8 cellular contexts compared by ENCODE assay signal in genomic region chr2:135741395-135742306, GRCh38. TPM values are rescaled to one million over a fixed set of nuclear protein-coding genes. Genes with fewer than 3 reads are reported as not detected.
DNase-seq lines count a peak whose midpoint lies in the region; TF ChIP-seq lines count a peak whose summit lies in the region.

A gene with protein sequence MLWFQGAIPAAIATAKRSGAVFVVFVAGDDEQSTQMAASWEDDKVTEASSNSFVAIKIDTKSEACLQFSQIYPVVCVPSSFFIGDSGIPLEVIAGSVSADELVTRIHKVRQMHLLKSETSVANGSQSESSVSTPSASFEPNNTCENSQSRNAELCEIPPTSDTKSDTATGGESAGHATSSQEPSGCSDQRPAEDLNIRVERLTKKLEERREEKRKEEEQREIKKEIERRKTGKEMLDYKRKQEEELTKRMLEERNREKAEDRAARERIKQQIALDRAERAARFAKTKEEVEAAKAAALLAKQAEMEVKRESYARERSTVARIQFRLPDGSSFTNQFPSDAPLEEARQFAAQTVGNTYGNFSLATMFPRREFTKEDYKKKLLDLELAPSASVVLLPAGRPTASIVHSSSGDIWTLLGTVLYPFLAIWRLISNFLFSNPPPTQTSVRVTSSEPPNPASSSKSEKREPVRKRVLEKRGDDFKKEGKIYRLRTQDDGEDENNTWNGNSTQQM (plus strand): TSS chr2:135741855. CDS start chr2:135741930, 75 bp downstream.

- H3K27me3 ChIP-seq in H7 (ENCODE audit: control insufficient read depth, insufficient read depth, low read length) (no peaks in the 10 kb centered on the region), neural cell (ENCODE audit: insufficient read depth, low read depth, low read length) (no peaks in the 10 kb centered on the region), stomach smooth muscle (ENCODE audit: control insufficient read depth in 1 of 2, insufficient read depth in 2 of 2, low read length in 2 of 2) (no peaks in the 10 kb centered on the region)

- H3K79me2 ChIP-seq in neural cell (replicated peaks; ENCODE audit: insufficient read depth, low read length), result peaks cover 45% of the 10 kb centered on the region

- peak within 1 kb of the TSS; percentile 84 for H3K4me2 ChIP-seq in neural cell (ENCODE audit: low read length)

- peak; percentile 94 for TF ChIP-seq CTCF in neural cell (IDR thresholded peaks at IDR 0.05; ENCODE audit: poor library complexity, severe bottlenecking)

- no peaks in the 10 kb centered on the region for H4K20me1 ChIP-seq in neural cell (ENCODE audit: insufficient read depth)

- peaks cover 4% of the 10 kb centered on the region for H3F3A ChIP-seq in neural cell (ENCODE audit: insufficient read depth, low read length, poor library complexity, severe bottlenecking)

- peak; percentile 91 for DNase-seq in H7
- peak; percentile 98 for DNase-seq in M059J (ENCODE audit: low read depth)
- DNase-seq in SHP77 treated with DMSO at 0.1 percent for 48 hours (lab: John Stamatoyannopoulos, UW), result peak; percentile 90
- peak; percentile 94 for DNase-seq in activated gamma-delta T cell (lab: John Stamatoyannopoulos, UW)
- peak; percentile 99 for DNase-seq in fibroblast of the conjunctiva (ENCODE audit: low read depth)

- no peaks in the 10 kb centered on the region for H3K4me1 ChIP-seq in ES-I3 (ENCODE audit: insufficient read depth, low read length)
- no peaks in the 10 kb centered on the region for H3K4me1 ChIP-seq in stomach smooth muscle (ENCODE audit: control insufficient read depth, insufficient read depth, low read length)

- TF ChIP-seq EP300 in neural cell (conservative IDR thresholded peaks at IDR 0.05; ENCODE audit: poor library complexity, severe bottlenecking), result peak; percentile 75

- H3K9ac ChIP-seq in ES-I3 (ENCODE audit: low read depth, low read length) (peak within 1 kb of the TSS; percentile 65), neural cell (ENCODE audit: low read length) (peak within 1 kb of the TSS; percentile 99), stomach smooth muscle (ENCODE audit: low read length in 2 of 2) (peak within 1 kb of the TSS; percentile 94 to 97)

- no peaks in the 10 kb centered on the region for H3K36me3 ChIP-seq in ES-I3 (ENCODE audit: insufficient read depth, low read length)
- no peaks in the 10 kb centered on the region; the same call in 1 of the 2 replicates for H3K36me3 ChIP-seq in H7 (replicated peaks; ENCODE audit: control insufficient read depth, insufficient read depth, low read length)
- H3K36me3 ChIP-seq in neural cell (ENCODE audit: insufficient read depth, low read length), result peaks cover 3% of the 10 kb centered on the region
- H3K36me3 ChIP-seq in stomach smooth muscle (ENCODE audit: control insufficient read depth in 2 of 2, insufficient read depth in 2 of 2, low read length in 2 of 2), result peaks cover 0 to 2% of the 10 kb centered on the region in 2 donors

- peak within 1 kb of the TSS; percentile 98 for H3K27ac ChIP-seq in neural cell (ENCODE audit: low read length)
- peak within 1 kb of the TSS; percentile 97 for H3K27ac ChIP-seq in stomach smooth muscle (ENCODE audit: low read length)

- H3K9me2 ChIP-seq in neural cell (ENCODE audit: insufficient read depth, low read length), result no peaks in the 10 kb centered on the region

- no peak for TF ChIP-seq RAD21 in neural cell (conservative IDR thresholded peaks at IDR 0.05)

- H3K9me3 ChIP-seq in ES-I3 (ENCODE audit: control insufficient read depth, insufficient read depth, low read length) (no peaks in the 10 kb centered on the region), neural cell (ENCODE audit: low read length) (no peaks in the 10 kb centered on the region), stomach smooth muscle (ENCODE audit: control insufficient read depth in 2 of 2, low read length in 2 of 2) (no peaks in the 10 kb centered on the region)

- H3K4me3 ChIP-seq in H7 (ENCODE audit: insufficient read depth, low read depth, low read length) (peak within 1 kb of the TSS; percentile 89), neural cell (ENCODE audit: low read length) (peak within 1 kb of the TSS; percentile 89), stomach smooth muscle (ENCODE audit: low read length in 2 of 2) (peak within 1 kb of the TSS; percentile 86 to 96)

- peak within 1 kb of the TSS; percentile 77 for H2AFZ ChIP-seq in neural cell (ENCODE audit: low read depth, low read length)

TF ChIP-seq in neural cell, 6 proteins besides CTCF, POLR2A, EP300 and RAD21:
- TF ChIP-seq SMC3 (conservative IDR thresholded peaks at IDR 0.05; ENCODE audit: poor library complexity), result no peak
- no peak for TF ChIP-seq EZH2 (IDR thresholded peaks at IDR 0.05; ENCODE audit: borderline replicate concordance, insufficient read depth, low read length, poor library complexity, severe bottlenecking)
- TF ChIP-seq MXI1 (conservative IDR thresholded peaks at IDR 0.05; ENCODE audit: poor library complexity, severe bottlenecking), result peak; percentile 69
- TF ChIP-seq TAF1 (IDR thresholded peaks at IDR 0.05; ENCODE audit: low read depth), result peak; percentile 93
- peak; percentile 97 for TF ChIP-seq POLR2AphosphoS5 (IDR thresholded peaks at IDR 0.05)
- peak; percentile 90 for TF ChIP-seq REST (IDR thresholded peaks at IDR 0.05; ENCODE audit: borderline replicate concordance)
TF ChIP-seq in neural cell: peak in this region for 4.

RNA-seq across cellular contexts. Expression of the gene that starts here (rescaled TPM):
- 56.5 and 59.7 TPM in 2 replicates for total RNA-seq in H7 (2014; rRNA removed; shearing (Covaris generic))
- 53.1 and 55.5 TPM in 2 replicates for total RNA-seq in M059J (2014; rRNA removed; shearing (Covaris generic))
- polyA plus RNA-seq in neural cell, result 142 and 158 TPM in 2 replicates
- 106 and 116 TPM in 2 replicates for polyA minus RNA-seq in neural cell

Comparison
In these comparisons a context has a peak if more than half of its experiments do, and no peak if none do; other contexts are left out.
1. Peak in every context shown above with its lines: DNase-seq, H3K4me3 ChIP-seq and H3K27ac ChIP-seq.